ENCODE assay signal across 8 cellular contexts in the genomic region with DNA sequence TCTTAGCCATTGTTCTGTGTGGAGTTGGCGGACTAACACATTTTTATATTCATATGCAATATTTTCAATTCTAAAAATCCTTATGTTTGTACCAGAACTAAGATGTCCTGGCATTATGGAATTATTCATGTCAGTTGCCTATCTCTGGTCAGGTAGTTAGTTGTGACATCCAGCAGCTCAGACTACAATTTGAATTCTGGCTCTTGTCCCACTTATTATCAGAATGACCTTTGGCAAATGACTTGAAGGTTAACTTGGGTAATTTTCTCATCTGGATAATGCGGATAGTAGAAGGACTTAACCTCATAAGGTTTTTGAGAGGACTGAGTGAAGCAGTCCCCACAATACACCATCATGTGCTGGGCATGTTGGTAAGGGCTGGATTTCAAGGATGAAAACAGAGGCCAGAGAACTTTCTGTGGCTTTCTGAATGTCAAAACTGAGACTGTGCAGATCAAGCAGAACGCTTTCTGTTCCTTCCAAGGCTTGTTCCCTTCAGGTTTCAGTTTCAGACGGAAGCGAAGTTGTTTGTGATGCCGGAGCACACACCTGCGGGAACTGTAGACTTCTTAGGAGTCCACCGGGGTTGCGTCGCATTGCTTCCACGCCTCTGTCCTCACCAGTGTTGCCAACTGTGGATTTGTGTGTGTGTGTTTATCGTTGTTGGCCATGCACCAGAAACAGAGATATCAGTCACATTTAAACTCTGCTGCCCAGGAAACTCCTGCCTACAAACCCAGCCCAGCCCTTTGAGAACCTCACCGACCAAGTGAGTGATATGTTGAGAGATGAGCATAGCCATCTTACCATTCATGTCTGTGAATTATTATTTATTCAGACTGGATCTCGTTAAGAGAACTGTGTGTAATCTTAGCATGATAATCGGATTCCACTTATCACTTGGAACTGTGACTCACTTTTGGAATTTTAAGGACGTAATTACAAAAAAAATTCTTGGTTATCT.
DNase-seq lines count a peak whose midpoint lies in the region; ATAC-seq and TF ChIP-seq lines count a peak whose summit lies in the region.

No MANE protein-coding gene starts in this region.

- peak overlapping the region; percentile 88 for H3K27ac ChIP-seq in stomach smooth muscle (ENCODE audit: low read length)

- TF ChIP-seq CTCF in fibroblast of mammary gland (conservative IDR thresholded peaks at IDR 0.05; ENCODE audit: control insufficient read depth, insufficient read depth, low read depth, low read length): no peak

- DNase-seq in fibroblast of mammary gland (ENCODE audit: low read depth) (peak; percentile 39), NCI-H146 treated with DMSO at 0.1 percent for 48 hours (lab: John Stamatoyannopoulos, UW; ENCODE audit: unreplicated experiment) (no peak), GDM1 (lab: John Stamatoyannopoulos, UW) (no peak)
- no peak for DNase-seq in activated naive CD4-positive, alpha-beta T cell treated with anti-CD3 and anti-CD28 coated beads, Interleukin-2, amount 50 U/mL, for 72 hours (ENCODE audit: low spot score in 2 of 2)
- DNase-seq in NK-92 treated with Interleukin-12 subunit alpha and Interleukin-12 subunit beta, amount 100 ng/mL, for 24 hours (lab: John Stamatoyannopoulos, UW): no peak

- H3K4me1 ChIP-seq in stomach smooth muscle (ENCODE audit: control insufficient read depth, insufficient read depth, low read length): peaks cover 9% of the 10 kb centered on the region

- H3K36me3 Mint-ChIP-seq in activated naive CD4-positive, alpha-beta T cell treated with anti-CD3 and anti-CD28 coated beads, Interleukin-2, amount 50 U/mL, for 72 hours: no peaks in the 10 kb centered on the region

- no peaks in the 10 kb centered on the region for H3K27me3 ChIP-seq in stomach smooth muscle (ENCODE audit: control insufficient read depth in 1 of 2, insufficient read depth in 2 of 2, low read length in 2 of 2)

- no peak overlapping the region for H3K27ac Mint-ChIP-seq in activated naive CD4-positive, alpha-beta T cell treated with anti-CD3 and anti-CD28 coated beads, Interleukin-2, amount 50 U/mL, for 72 hours

- H3K9me3 ChIP-seq in stomach smooth muscle (ENCODE audit: control insufficient read depth in 2 of 2, low read length in 2 of 2): no peaks in the 10 kb centered on the region

- peaks cover 0 to 4% of the 10 kb centered on the region in 2 donors for H3K9me3 Mint-ChIP-seq in activated naive CD4-positive, alpha-beta T cell treated with anti-CD3 and anti-CD28 coated beads, Interleukin-2, amount 50 U/mL, for 72 hours

- peak; percentile 90 for ATAC-seq in GM19372 (IDR thresholded peaks at IDR 0.05; ENCODE audit: low read depth, unreplicated experiment)
- ATAC-seq in HG03342 (IDR thresholded peaks at IDR 0.05; ENCODE audit: unreplicated experiment): peak; percentile 73
- ATAC-seq in activated naive CD4-positive, alpha-beta T cell treated with anti-CD3 and anti-CD28 coated beads, Interleukin-2, amount 50 U/mL, for 72 hours: no peak

- H3K4me3 ChIP-seq in fibroblast of mammary gland (ENCODE audit: control insufficient read depth, low read depth, low read length) (no peak overlapping the region), stomach smooth muscle (ENCODE audit: low read length in 2 of 2) (peak overlapping the region; percentile 47 to 84)

- H3K36me3 ChIP-seq in stomach smooth muscle (ENCODE audit: control insufficient read depth in 2 of 2, insufficient read depth in 2 of 2, low read length in 2 of 2): no peaks in the 10 kb centered on the region

- H3K9ac ChIP-seq in stomach smooth muscle (ENCODE audit: low read length in 2 of 2): peak overlapping the region; percentile 44 to 80

Comparison
In these comparisons a context has a peak if more than half of its experiments do, and no peak if none do; other contexts are left out.
1. ATAC-seq: peak in GM19372 (single experiment) and HG03342 (single experiment); none in activated naive CD4-positive, alpha-beta T cell treated with anti-CD3 and anti-CD28 coated beads, Interleukin-2, amount 50 U/mL, for 72 hours (0 of 2).